ENCODE assay signal across 8 cellular contexts in genomic region chr1:156488566-156489165, GRCh38. TPM values are rescaled to one million over a fixed set of nuclear protein-coding genes. Genes with fewer than 3 reads are reported as not detected.
A peak's percentile ranks its signal among the peaks of the same experiment; 100 is the strongest.
DNase-seq lines count a peak whose midpoint lies in the region; ATAC-seq lines count a peak whose summit lies in the region.

No MANE protein-coding gene starts in this region.

- no peak overlapping the region for H2AFZ ChIP-seq in neuronal stem cell (ENCODE audit: low read length)

- H4K91ac ChIP-seq in neuronal stem cell (ENCODE audit: low read depth, low read length, poor library complexity) = no peak overlapping the region

- ATAC-seq in Right ventricle myocardium superior (ENCODE audit: poor library complexity) (no peak), HG02970 (IDR thresholded peaks at IDR 0.05; ENCODE audit: low FRiP score, unreplicated experiment) (peak; percentile 47)
- ATAC-seq in activated T-cell treated with anti-CD3 and anti-CD28 coated beads, Interleukin-2, amount 50 U/mL, for 72 hours (replicated peaks in 1 of 2) = peak; percentile 79 to 80

- no peaks in the 10 kb centered on the region for H3K9me3 ChIP-seq in neuronal stem cell (replicated peaks in 1 of 2; ENCODE audit: control insufficient read depth in 2 of 2, insufficient read depth in 1 of 2, low read depth in 1 of 2, low read length in 2 of 2)

- no peak overlapping the region for H4K8ac ChIP-seq in neuronal stem cell (ENCODE audit: low read depth, low read length)

- peak overlapping the region; percentile 15 for H3K18ac ChIP-seq in neuronal stem cell (ENCODE audit: low read length)

- H3K27ac ChIP-seq in neuronal stem cell (replicated peaks; ENCODE audit: low read length) = no peak overlapping the region

- peaks cover 93% of the 10 kb centered on the region for H3K4me1 Mint-ChIP-seq in activated T-cell treated with anti-CD3 and anti-CD28 coated beads, Interleukin-2, amount 50 U/mL, for 72 hours (ENCODE audit: low read depth)

- peaks cover 4% of the 10 kb centered on the region for H3K79me1 ChIP-seq in neuronal stem cell (ENCODE audit: low read depth, low read length)

- no peak overlapping the region for H2BK120ac ChIP-seq in neuronal stem cell (ENCODE audit: low read depth, low read length)

- H3K36me3 ChIP-seq in neuronal stem cell (replicated peaks in 1 of 2; ENCODE audit: control insufficient read depth in 2 of 2, insufficient read depth in 2 of 2, low read length in 2 of 2) = no peaks in the 10 kb centered on the region

- no peak overlapping the region for H2BK15ac ChIP-seq in neuronal stem cell (ENCODE audit: low read length)

- peaks cover 2 to 6% of the 10 kb centered on the region in 2 donors for H3K36me3 Mint-ChIP-seq in activated T-cell treated with anti-CD3 and anti-CD28 coated beads, Interleukin-2, amount 50 U/mL, for 72 hours (ENCODE audit: insufficient read depth in 2 of 2)

- no peak overlapping the region for H3K4me3 ChIP-seq in neuronal stem cell (ENCODE audit: low read length in 2 of 2)

- peak overlapping the region; percentile 27 for H3K27ac Mint-ChIP-seq in activated T-cell treated with anti-CD3 and anti-CD28 coated beads, Interleukin-2, amount 50 U/mL, for 72 hours

- no peak overlapping the region for H3K4ac ChIP-seq in neuronal stem cell (ENCODE audit: low read length)

- no peak overlapping the region for H3K14ac ChIP-seq in neuronal stem cell (ENCODE audit: low read length)

- peaks cover 30 to 36% of the 10 kb centered on the region in 2 donors for H3K4me1 ChIP-seq in neuronal stem cell (ENCODE audit: control insufficient read depth in 2 of 2, insufficient read depth in 1 of 2, low read depth in 1 of 2, low read length in 2 of 2)

- no peaks in the 10 kb centered on the region for H3K27me3 ChIP-seq in neuronal stem cell (ENCODE audit: control insufficient read depth in 3 of 3, insufficient read depth in 3 of 3, low read depth in 1 of 3, low read length in 3 of 3)

- H3K4me3 Mint-ChIP-seq in activated T-cell treated with anti-CD3 and anti-CD28 coated beads, Interleukin-2, amount 50 U/mL, for 72 hours = peak overlapping the region; percentile 81 to 85

- peak; percentile 21 for DNase-seq in Right ventricle myocardium superior
- DNase-seq in cardiac septum (ENCODE audit: low spot score) = no peak
- DNase-seq in activated T-cell treated with anti-CD3 and anti-CD28 coated beads, Interleukin-2, amount 50 U/mL, for 72 hours = peak; percentile 77 to 79
- DNase-seq in neuronal stem cell (ENCODE audit: low spot score) = no peak
- DNase-seq in OCI-M1 (lab: John Stamatoyannopoulos, UW) = no peak
- DNase-seq in NOMO-1 (lab: John Stamatoyannopoulos, UW; ENCODE audit: unreplicated experiment in 2 of 2) = no peak
- no peak for DNase-seq in SKM-1 (lab: John Stamatoyannopoulos, UW; ENCODE audit: unreplicated experiment)

- peaks cover 0 to 2% of the 10 kb centered on the region in 2 donors for H3K9me3 Mint-ChIP-seq in activated T-cell treated with anti-CD3 and anti-CD28 coated beads, Interleukin-2, amount 50 U/mL, for 72 hours

- no peak overlapping the region for H2BK12ac ChIP-seq in neuronal stem cell (ENCODE audit: low read length)

- no peak overlapping the region for H3K23ac ChIP-seq in neuronal stem cell (ENCODE audit: low read depth, low read length, poor library complexity)

- H2BK5ac ChIP-seq in neuronal stem cell (ENCODE audit: low read length) = no peak overlapping the region

- peak overlapping the region; percentile 72 for H3K9ac ChIP-seq in neuronal stem cell (ENCODE audit: low read depth, low read length, poor library complexity)

- no peak overlapping the region for H3K4me2 ChIP-seq in neuronal stem cell (ENCODE audit: insufficient read depth, low read length, poor library complexity, severe bottlenecking)

- no CpG with 5 or more reads among the region's 5 CpGs for WGBS in neuronal stem cell (ENCODE audit: extremely low coverage in 2 of 2, insufficient read length in 2 of 2, insufficient replicate concordance in 1 of 2), 2 donors

- peak overlapping the region; percentile 4 for H2AK5ac ChIP-seq in neuronal stem cell (ENCODE audit: low read depth, low read length)

- no peaks in the 10 kb centered on the region for H3K27me3 Mint-ChIP-seq in activated T-cell treated with anti-CD3 and anti-CD28 coated beads, Interleukin-2, amount 50 U/mL, for 72 hours (ENCODE audit: low read depth)

- intact Hi-C loops in Right ventricle myocardium superior (cut with DNase I) = no loop called here
- intact Hi-C loops in cardiac septum (cut with DNase I) = no loop called here

RNA-seq across cellular contexts. Expression of gene MEF2D, which starts 11.9 kb away (rescaled TPM):
- total RNA-seq in Right ventricle myocardium superior (96.6 TPM), cardiac septum (93.1 TPM)
- total RNA-seq in activated T-cell treated with anti-CD3 and anti-CD28 coated beads, Interleukin-2, amount 50 U/mL, for 72 hours = 10 to 100 TPM; 73.3 to 86.8 TPM
- polyA plus RNA-seq in neuronal stem cell (2013, experiment 1 of 2) = 8.4 TPM
- polyA plus RNA-seq in neuronal stem cell (2013, experiment 2 of 2) = 9.2 TPM

Comparison
In these comparisons a context has a peak if more than half of its experiments do, and no peak if none do; other contexts are left out.
1. DNase-seq: peak in Right ventricle myocardium superior (single experiment) and activated T-cell treated with anti-CD3 and anti-CD28 coated beads, Interleukin-2, amount 50 U/mL, for 72 hours (2 of 2); none in cardiac septum (single experiment), neuronal stem cell (single experiment), OCI-M1 (single experiment), NOMO-1 (0 of 2) and SKM-1 (single experiment).